25 cellular contexts compared by ENCODE assay signal in the genomic region with DNA sequence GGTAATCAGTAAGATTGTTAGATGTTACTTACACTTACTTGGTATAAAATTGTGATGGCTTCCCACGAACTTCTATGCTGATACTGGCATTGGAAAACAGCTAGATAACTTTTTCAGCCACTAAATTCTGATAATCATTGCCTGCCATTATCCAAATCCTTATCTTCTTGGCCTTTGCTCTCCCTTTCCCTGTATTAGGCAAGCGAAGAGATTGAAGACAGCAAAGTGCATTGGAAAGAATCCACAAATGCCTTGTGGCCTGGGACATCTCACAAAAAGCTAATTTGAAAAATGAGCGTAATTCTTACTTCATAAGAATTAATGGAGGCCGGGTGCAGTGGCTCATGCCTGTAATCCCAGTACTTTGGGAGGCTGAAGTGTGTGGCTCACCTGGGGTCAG.
"Had no signal": no experiment of that assay in that cellular context is flagged by ENCODE, and none has a peak within 500 bp of the region (broad histone marks: within the 10 kb centered on the region; RNA-seq: fewer than 3 reads in every experiment).

No MANE protein-coding gene starts in this region.

- H3K9me3 ChIP-seq: adrenal gland, colonic mucosa, esophagus squamous epithelium, gastrocnemius medialis, lower lobe of right lung, ovary, stomach, suprapubic skin, tibial nerve, vagina had no signal

- H3K4me3 ChIP-seq: adrenal gland, colonic mucosa, dorsolateral prefrontal cortex, esophagus squamous epithelium, gastrocnemius medialis, lower lobe of right lung, ovary, stomach, suprapubic skin, tibial nerve, vagina had no signal

- H3K9me3 Mint-ChIP-seq: activated T-cell treated with anti-CD3 and anti-CD28 coated beads, Interleukin-2, amount 50 U/mL, for 24 hours; activated T-helper 2 cell treated with anti-CD3 and anti-CD28 coated beads, Interferon-gamma antibody, Interleukin-2, Interleukin-4, amounts not matched to agents 10 μg/mL and 5 μg/mL and 100 μg/mL, durations not matched to agents 14 hours and 24 hours and 36 hours; naive thymus-derived CD8-positive, alpha-beta T cell; T-cell; T-helper 2 cell treated with Interferon-gamma antibody and Interleukin-4, amounts not matched to agents 5 μg/mL and 100 μg/mL, for 36 hours had no signal

- H3K27ac ChIP-seq: adrenal gland, colonic mucosa, dorsolateral prefrontal cortex, esophagus squamous epithelium, gastrocnemius medialis, lower lobe of right lung, ovary, stomach, suprapubic skin, tibial nerve, vagina, WERI-Rb-1 had no signal

- H3K27me3 ChIP-seq: adrenal gland, colonic mucosa, dorsolateral prefrontal cortex, esophagus squamous epithelium, gastrocnemius medialis, ovary, stomach, suprapubic skin, tibial nerve, vagina had no signal

- H3K27ac Mint-ChIP-seq: activated naive CD8-positive, alpha-beta T cell; activated T-cell treated with anti-CD3 and anti-CD28 coated beads, Interleukin-2, amount 50 U/mL, for 24 hours; activated T-helper 2 cell treated with anti-CD3 and anti-CD28 coated beads, Interferon-gamma antibody, Interleukin-2, Interleukin-4, amounts not matched to agents 10 μg/mL and 5 μg/mL and 100 μg/mL, durations not matched to agents 14 hours and 24 hours and 36 hours; naive thymus-derived CD8-positive, alpha-beta T cell; T-cell; T-helper 2 cell treated with Interferon-gamma antibody and Interleukin-4, amounts not matched to agents 5 μg/mL and 100 μg/mL, for 36 hours had no signal

- H3K36me3 Mint-ChIP-seq: activated naive CD8-positive, alpha-beta T cell; naive thymus-derived CD8-positive, alpha-beta T cell; T-cell had no signal

- ATAC-seq: gastrocnemius medialis; left colon; naive thymus-derived CD8-positive, alpha-beta T cell; right cardiac atrium; T-cell had no signal

- H3K4me3 Mint-ChIP-seq: activated naive CD8-positive, alpha-beta T cell; activated T-cell treated with anti-CD3 and anti-CD28 coated beads, Interleukin-2, amount 50 U/mL, for 24 hours; naive thymus-derived CD8-positive, alpha-beta T cell; T-cell; T-helper 2 cell treated with Interferon-gamma antibody and Interleukin-4, amounts not matched to agents 5 μg/mL and 100 μg/mL, for 36 hours had no signal

- H3K4me1 Mint-ChIP-seq: naive thymus-derived CD8-positive, alpha-beta T cell; T-cell had no signal

- DNase-seq: activated CD8-positive, alpha-beta memory T cell treated with anti-CD3 and anti-CD28 coated beads for 24 hours; activated CD8-positive, alpha-beta memory T cell treated with anti-CD3 and anti-CD28 coated beads, Interleukin-2, amount 50 U/mL, for 4 hours; activated naive CD4-positive, alpha-beta T cell; activated T-cell treated with anti-CD3 and anti-CD28 coated beads, Interleukin-2, amount 50 U/mL, for 24 hours; adrenal gland; colonic mucosa; dorsolateral prefrontal cortex; esophagus squamous epithelium; gastrocnemius medialis; hypothalamus; left colon; lower lobe of right lung; naive thymus-derived CD8-positive, alpha-beta T cell; ovary; right cardiac atrium; stimulated activated CD4-positive, alpha-beta T cell treated with anti-CD3 and anti-CD28 coated beads, Interleukin-1b, Interleukin-23, amount 100 ng/mL, for 48 hours; stomach; T-cell; WERI-Rb-1 had no signal

- H3K4me1 ChIP-seq: adrenal gland, colonic mucosa, esophagus squamous epithelium, gastrocnemius medialis, lower lobe of right lung, stomach, suprapubic skin, tibial nerve, vagina had no signal

- H3K36me3 ChIP-seq: adrenal gland, colonic mucosa, esophagus squamous epithelium, gastrocnemius medialis, lower lobe of right lung, ovary, stomach, suprapubic skin, tibial nerve, vagina, WERI-Rb-1 had no signal
